18 cellular contexts compared by ENCODE assay signal in the genomic region with DNA sequence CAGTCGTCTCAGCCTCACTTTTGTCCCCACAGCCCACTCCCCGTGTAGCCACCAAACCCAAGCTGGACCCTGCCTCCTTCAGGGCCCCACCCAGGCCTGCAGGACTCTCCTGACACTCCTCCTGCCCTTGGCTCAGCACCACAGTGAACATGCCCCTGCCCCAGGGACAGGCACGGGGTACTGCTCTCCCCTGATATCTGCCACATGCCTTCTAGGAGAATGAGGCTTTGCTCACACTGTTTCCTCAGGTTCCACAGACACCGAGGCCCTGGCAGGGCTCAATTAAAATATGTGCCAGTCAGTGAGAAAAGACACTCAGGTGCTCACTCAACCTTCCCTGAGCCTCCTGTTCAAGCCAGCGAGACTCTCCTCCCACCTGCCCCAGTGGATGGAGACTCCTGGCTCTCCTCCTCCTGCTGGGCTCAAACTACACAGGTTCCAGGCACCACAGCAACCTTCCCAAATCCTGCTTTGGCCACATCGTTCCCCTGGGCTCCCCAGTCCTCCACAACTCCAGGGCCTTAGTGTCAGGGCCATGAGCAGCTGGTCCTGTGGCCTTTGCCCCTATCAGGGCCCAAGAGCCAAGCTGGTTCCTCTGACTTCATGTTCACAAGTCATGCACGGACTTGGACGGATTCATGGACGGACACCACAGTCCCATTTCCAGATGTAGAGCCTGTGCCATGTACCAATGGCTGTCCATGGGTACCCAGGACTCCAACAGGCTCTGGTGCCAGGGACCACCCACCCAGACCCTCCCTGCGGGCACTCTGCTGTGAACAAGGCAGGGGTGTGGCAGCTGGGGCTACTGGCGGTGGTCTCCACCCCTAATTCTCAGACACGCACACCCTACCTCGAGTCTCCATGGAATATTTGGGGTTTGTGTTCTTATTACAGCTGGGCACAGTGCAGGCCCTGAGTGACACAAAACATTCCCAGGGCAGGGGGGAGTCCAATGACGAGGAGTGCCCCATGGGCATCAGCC. TPM values are rescaled to one million over a fixed set of nuclear protein-coding genes. Genes with fewer than 3 reads are reported as not detected.
DNase-seq lines count a peak whose midpoint lies in the region; ATAC-seq and TF ChIP-seq lines count a peak whose summit lies in the region.
"Had no signal": no experiment of that assay in that cellular context is flagged by ENCODE, and none has a peak within 500 bp of the region (broad histone marks: within the 10 kb centered on the region; RNA-seq: fewer than 3 reads in every experiment).

No MANE protein-coding gene starts in this region.

- H3K27ac ChIP-seq in SU-DHL-6 (ENCODE audit: low read depth, low read length) (peak overlapping the region; percentile 90), tibial nerve (peak overlapping the region in 3 of 4 donors; percentile 1 to 40 (median 32))
- H3K27ac ChIP-seq: ascending aorta had no signal

- WGBS in tibial nerve, 2 donors: 76 to 84% methylated on average over 11 to 14 of the region's 14 CpGs

- no peak overlapping the region for H2AFZ ChIP-seq in SU-DHL-6 (ENCODE audit: low read depth, low read length, severe bottlenecking)

- peak overlapping the region; percentile 72 for H3K4me2 ChIP-seq in SU-DHL-6 (ENCODE audit: low read depth, low read length, poor library complexity, severe bottlenecking)

- H3K4me3 ChIP-seq in SU-DHL-6 (ENCODE audit: insufficient read depth, low read length, poor library complexity, severe bottlenecking) (peak overlapping the region; percentile 32), tibial nerve (no peak overlapping the region)
- H3K4me3 ChIP-seq: ascending aorta, heart left ventricle, skin epidermis had no signal

- intact Hi-C loops in cardiac septum (cut with DNase I) (no loop called here), left ventricle myocardium superior (cut with micrococcal nuclease) (no loop called here), left colon (cut with DNase I, micrococcal nuclease) (no loop called here)

- H3K27me3 Mint-ChIP-seq in memory B cell: no peaks in the 10 kb centered on the region

- peaks cover 8% of the 10 kb centered on the region for H3K36me3 Mint-ChIP-seq in memory B cell

- peaks cover 32% of the 10 kb centered on the region for H3F3A ChIP-seq in SU-DHL-6 (ENCODE audit: insufficient read depth)

- H3K9me2 ChIP-seq in SU-DHL-6 (replicated peaks; ENCODE audit: insufficient read depth, low read length): no peaks in the 10 kb centered on the region

- no peak for TF ChIP-seq POLR2A in tibial nerve (IDR thresholded peaks at IDR 0.05)

- ATAC-seq in left ventricle myocardium superior: no peak
- ATAC-seq in memory B cell (ENCODE audit: low read depth): no peak
- ATAC-seq in left colon: no peak
- no peak for ATAC-seq in GM18498 (IDR thresholded peaks at IDR 0.05; ENCODE audit: unreplicated experiment)

- TF ChIP-seq EP300 in tibial nerve (IDR thresholded peaks at IDR 0.05): no peak

- peak overlapping the region; percentile 32; the same call in 1 of the 2 replicates for H3K9ac ChIP-seq in SU-DHL-6 (ENCODE audit: low read length)

- H3K27me3 ChIP-seq in SU-DHL-6 (ENCODE audit: low read length) (no peaks in the 10 kb centered on the region), tibial nerve (no peaks in the 10 kb centered on the region)
- H3K27me3 ChIP-seq: ascending aorta, heart left ventricle had no signal

- TF ChIP-seq CTCF in SU-DHL-6 (IDR thresholded peaks at IDR 0.05; ENCODE audit: insufficient read depth, low read length, poor library complexity, severe bottlenecking) (no peak), tibial nerve (IDR thresholded peaks at IDR 0.05) (no peak)

- DNase-seq in cardiac septum (ENCODE audit: low spot score): peak; percentile 66
- DNase-seq in left ventricle myocardium superior: no peak
- peak in 1 of 2 donors; percentile 10 for DNase-seq in memory B cell (ENCODE audit: low spot score in 2 of 2)
- DNase-seq in tibial nerve (ENCODE audit: low spot score in 2 of 2): no peak
- DNase-seq in left colon: no peak
- DNase-seq in cerebellum (ENCODE audit: low spot score): no peak
- DNase-seq: activated CD4-positive, alpha-beta T cell treated with anti-CD3 and anti-CD28 coated beads for 48 hours; activated gamma-delta T cell; Calu3; NCI-H1048; NCI-H2171; SHP77; stimulated activated naive CD4-positive, alpha-beta T cell treated with Interleukin-2 at 50 U/mL for 16 hours had no signal

- peak overlapping the region; percentile 97 for H3K4me3 Mint-ChIP-seq in memory B cell

- peaks cover 72% of the 10 kb centered on the region for H3K4me1 Mint-ChIP-seq in memory B cell

- H3K36me3 ChIP-seq in SU-DHL-6 (ENCODE audit: low read length): peaks cover 9% of the 10 kb centered on the region; the same call in 1 of the 2 replicates
- peaks cover 0 to 36% (median 0%) of the 10 kb centered on the region in 3 donors for H3K36me3 ChIP-seq in tibial nerve

- peaks cover 0 to 86% (median 36%) of the 10 kb centered on the region in 4 donors for H3K4me1 ChIP-seq in tibial nerve
- H3K4me1 ChIP-seq: ascending aorta had no signal

- H3K9me3 Mint-ChIP-seq in memory B cell: no peaks in the 10 kb centered on the region

- H3K9me3 ChIP-seq in SU-DHL-6 (ENCODE audit: insufficient read depth, low read length) (no peaks in the 10 kb centered on the region), tibial nerve (no peaks in the 10 kb centered on the region)
- H3K9me3 ChIP-seq: ascending aorta, heart left ventricle had no signal

- peak overlapping the region; percentile 89 for H3K27ac Mint-ChIP-seq in memory B cell

- peaks cover 40% of the 10 kb centered on the region for H3K79me2 ChIP-seq in SU-DHL-6 (ENCODE audit: insufficient read depth, low read length)

- peaks cover 5% of the 10 kb centered on the region; the same call in 1 of the 2 replicates for H4K20me1 ChIP-seq in SU-DHL-6 (ENCODE audit: low read depth, low read length)

RNA-seq across cellular contexts. Expression of gene BICD2, which starts 36.6 kb away (rescaled TPM):
- total RNA-seq in cardiac septum (39.5 TPM), left ventricle myocardium superior (39.2 TPM), tibial nerve (10 to 100 TPM; 36.2 to 46.7 (median 41.6) TPM), left colon (10 to 100 TPM in 1 of 2 donors, 1 to 10 TPM in 1; 6.2 to 12.9 TPM), cerebellum (32.4 TPM)

RNA-seq across cellular contexts. Expression of gene IPPK, which starts 58.1 kb away (rescaled TPM):
- total RNA-seq in cardiac septum (13.1 TPM), left ventricle myocardium superior (7.6 TPM), tibial nerve (10 to 100 TPM in 2 of 4 donors, 1 to 10 TPM in 2; 8.0 to 18.8 (median 11.0) TPM), left colon (1 to 10 TPM; 7.1 to 9.5 TPM), cerebellum (11.3 TPM)
